2 cellular contexts compared by ENCODE assay signal in the genomic region with DNA sequence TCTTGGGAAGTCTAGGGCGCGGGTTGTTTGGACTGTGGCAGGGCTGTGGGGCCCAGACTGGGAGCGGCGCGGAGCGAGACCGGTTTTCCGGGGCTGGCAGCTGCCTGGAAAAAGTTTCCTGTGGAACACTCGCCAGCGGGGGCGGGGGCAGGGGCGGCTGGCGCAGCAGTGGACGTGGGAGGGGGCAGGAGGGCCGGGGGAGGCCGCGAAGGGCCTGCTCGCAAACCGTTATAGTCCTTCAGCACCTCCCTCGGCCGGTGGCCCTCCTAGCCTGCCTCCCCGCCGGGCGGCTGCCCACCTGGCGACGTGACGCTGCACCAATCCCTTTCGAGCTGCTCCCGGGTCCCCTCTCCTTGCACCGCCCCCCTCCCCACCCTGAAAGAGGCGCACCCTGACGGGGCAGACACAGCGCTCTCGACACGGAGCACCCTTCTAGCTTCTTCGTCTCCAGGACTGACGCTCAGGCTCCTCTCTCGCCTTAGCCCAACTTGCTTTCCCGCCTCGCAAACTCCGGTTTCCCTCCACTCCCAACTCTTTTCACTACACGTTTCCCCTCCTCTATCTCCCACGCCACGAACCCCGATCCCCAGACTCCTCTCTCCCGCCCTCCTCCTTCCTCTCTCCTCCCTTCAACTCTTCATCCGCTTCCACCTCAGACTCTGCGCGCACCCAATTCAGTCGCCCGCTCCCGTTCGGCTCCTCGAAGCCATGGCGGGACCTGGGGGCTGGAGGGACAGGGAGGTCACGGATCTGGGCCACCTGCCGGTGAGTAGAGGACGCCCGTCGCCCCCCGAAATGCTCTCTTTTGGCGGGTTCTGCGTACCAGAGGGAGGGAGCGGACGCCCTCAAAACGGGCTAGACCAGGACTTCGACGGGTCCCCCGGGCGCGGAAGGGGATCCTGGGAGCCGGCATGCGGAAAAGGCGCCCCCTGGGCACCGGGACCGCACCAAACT.
TF ChIP-seq lines count a peak whose summit lies in the region.

NRK (plus strand) TSS at position 402 of the 954 bp plus-strand sequence; CDS start at position 709, 307 bp downstream.

TF ChIP-seq in A549, 52 proteins besides CTCF, POLR2A, EP300 and RAD21 (continued from another document):
- TF ChIP-seq ELK1 (IDR thresholded peaks at IDR 0.05; ENCODE audit: low read depth, low read length) (no peak), CHD4 (IDR thresholded peaks at IDR 0.05; ENCODE audit: borderline replicate concordance) (no peak), RARB (CRISPR knock-in tag; IDR thresholded peaks at IDR 0.05) (no peak), USF2 (IDR thresholded peaks at IDR 0.05) (no peak), NPAS2 (CRISPR knock-in tag; IDR thresholded peaks at IDR 0.05; ENCODE audit: borderline replicate concordance) (no peak), ZSCAN20 (CRISPR knock-in tag; IDR thresholded peaks at IDR 0.05) (no peak), MYC (IDR thresholded peaks at IDR 0.05; ENCODE audit: borderline replicate concordance, low read length) (no peak), NR3C1 (IDR thresholded peaks at IDR 0.05) (no peak), HES2 (IDR thresholded peaks at IDR 0.05) (no peak), JUNB (IDR thresholded peaks at IDR 0.05) (no peak), SREBF2 (IDR thresholded peaks at IDR 0.05) (no peak), SMC3 (IDR thresholded peaks at IDR 0.05) (no peak), BHLHE40 (IDR thresholded peaks at IDR 0.05; ENCODE audit: low read depth, low read length) (no peak)

TF ChIP-seq in WTC11, 78 proteins besides CTCF, POLR2A, EP300 and RAD21 (continued from another document):
- TF ChIP-seq KAT7 (CRISPR knock-in tag; IDR thresholded peaks at IDR 0.05; ENCODE audit: borderline replicate concordance) (0 out of 2 replicates have a peak, but pooled peaks have one; percentile 50), ZNF396 (CRISPR knock-in tag; IDR thresholded peaks at IDR 0.05; ENCODE audit: borderline replicate concordance) (no peak), CREB1 (CRISPR knock-in tag; IDR thresholded peaks at IDR 0.05) (peak; percentile 37; the same call in 1 of the 2 replicates), PRDM15 (CRISPR knock-in tag; IDR thresholded peaks at IDR 0.05) (0 out of 2 replicates have a peak, but pooled peaks have one; percentile 14), MAX (CRISPR knock-in tag; IDR thresholded peaks at IDR 0.05) (peak; percentile 87), CREM (CRISPR knock-in tag; IDR thresholded peaks at IDR 0.05) (no peak), ESRRA (CRISPR knock-in tag; IDR thresholded peaks at IDR 0.05; ENCODE audit: borderline replicate concordance) (0 out of 2 replicates have a peak, but pooled peaks have one; percentile 41), ZNF423 (CRISPR knock-in tag; IDR thresholded peaks at IDR 0.05) (no peak), ZNF512 (CRISPR knock-in tag; IDR thresholded peaks at IDR 0.05; ENCODE audit: borderline replicate concordance) (no peak)
